Comparison of ENCODE assay signal across 8 cellular contexts in genomic region chr14:70887207-70888150, GRCh38. TPM values are rescaled to one million over a fixed set of nuclear protein-coding genes. Genes with fewer than 3 reads are reported as not detected.
DNase-seq lines count a peak whose midpoint lies in the region; ATAC-seq and TF ChIP-seq lines count a peak whose summit lies in the region.

No MANE protein-coding gene starts in this region.

- DNase-seq in activated B cell treated with CpG ODN at 0.5 μM for 24 hours (no peak), C1 segment of cervical spinal cord (lab: John Stamatoyannopoulos, UW) (no peak), pons (ENCODE audit: low spot score) (no peak)
- DNase-seq in naive thymus-derived CD4-positive, alpha-beta T cell: peak in 1 of 9 donors; percentile 6
- DNase-seq in activated effector memory CD4-positive, alpha-beta T cell treated with anti-CD3 and anti-CD28 coated beads, Interleukin-2, amount 50 U/mL, for 16 hours: no peak

- POLR2A ChIA-PET in activated B cell treated with CpG ODN at 0.5 μM for 24 hours (lab: Charles Lee): interaction anchor here (0.6 to 3.3 kb wide), 3 partner anchors 20 to 1644 kb away, joined by 3 to 28 read pairs (median 9); partner anchors contain the start of gene PCNX1
- POLR2A ChIA-PET in naive thymus-derived CD4-positive, alpha-beta T cell (lab: Charles Lee): interaction anchor here (1.1 to 5.5 kb wide), 3 partner anchors 10 to 65 kb away, joined by 3 to 44 read pairs (median 8); partner anchors contain the start of gene PCNX1

- H3K27me3 Mint-ChIP-seq in activated B cell treated with CpG ODN at 0.5 μM for 24 hours: no peaks in the 10 kb centered on the region
- H3K27me3 Mint-ChIP-seq in naive thymus-derived CD4-positive, alpha-beta T cell: no peaks in the 10 kb centered on the region

- no peaks in the 10 kb centered on the region for H3K9me3 Mint-ChIP-seq in activated B cell treated with CpG ODN at 0.5 μM for 24 hours
- H3K9me3 Mint-ChIP-seq in naive thymus-derived CD4-positive, alpha-beta T cell: peaks cover 0 to 1% (median 0%) of the 10 kb centered on the region in 11 donors

- H3K36me3 Mint-ChIP-seq in activated B cell treated with CpG ODN at 0.5 μM for 24 hours (ENCODE audit: low read depth): no peaks in the 10 kb centered on the region
- H3K36me3 Mint-ChIP-seq in naive thymus-derived CD4-positive, alpha-beta T cell: peaks cover 0 to 2% (median 0%) of the 10 kb centered on the region in 5 donors

- H3K9me3 ChIP-seq in naive thymus-derived CD4-positive, alpha-beta T cell (ENCODE audit: control insufficient read depth in 2 of 3, low read length in 3 of 3): no peaks in the 10 kb centered on the region

- no peaks in the 10 kb centered on the region for H3K36me3 ChIP-seq in naive thymus-derived CD4-positive, alpha-beta T cell (ENCODE audit: control insufficient read depth in 2 of 3, insufficient read depth in 3 of 3, low read length in 3 of 3)

- peak overlapping the region; percentile 52 for H3K27ac ChIP-seq in naive thymus-derived CD4-positive, alpha-beta T cell (ENCODE audit: low read depth, low read length)

- no peaks in the 10 kb centered on the region for H3K27me3 ChIP-seq in naive thymus-derived CD4-positive, alpha-beta T cell (ENCODE audit: control insufficient read depth in 2 of 2, insufficient read depth in 2 of 2, low read length in 2 of 2)

- peak overlapping the region; percentile 73 for H3K4me3 Mint-ChIP-seq in activated B cell treated with CpG ODN at 0.5 μM for 24 hours
- peak overlapping the region; percentile 39 to 81 (median 70) for H3K4me3 Mint-ChIP-seq in naive thymus-derived CD4-positive, alpha-beta T cell

- H3K27ac Mint-ChIP-seq in activated B cell treated with CpG ODN at 0.5 μM for 24 hours: peak overlapping the region; percentile 80
- H3K27ac Mint-ChIP-seq in naive thymus-derived CD4-positive, alpha-beta T cell: peak overlapping the region; percentile 53 to 91 (median 87)

- ATAC-seq in GM18511 (IDR thresholded peaks at IDR 0.05; ENCODE audit: unreplicated experiment) (peak; percentile 42), HG02623 (IDR thresholded peaks at IDR 0.05; ENCODE audit: unreplicated experiment) (peak; percentile 36), activated B cell treated with CpG ODN at 0.5 μM for 24 hours (ENCODE audit: low read depth) (peak; percentile 69), GM19023 (IDR thresholded peaks at IDR 0.05; ENCODE audit: unreplicated experiment) (no peak)
- ATAC-seq in naive thymus-derived CD4-positive, alpha-beta T cell: peak; percentile 49

- no peak for TF ChIP-seq CTCF in activated B cell treated with CpG ODN at 0.5 μM for 24 hours (IDR thresholded peaks at IDR 0.05)

- CTCF ChIA-PET in activated B cell treated with CpG ODN at 0.5 μM for 24 hours (lab: Charles Lee): interaction anchor here (1.2 kb wide), 1 partner anchor 20 kb away, joined by 11 read pairs; the partner anchor contains the start of gene PCNX1
- CTCF ChIA-PET in naive thymus-derived CD4-positive, alpha-beta T cell (lab: Charles Lee): interaction anchor here (0.5 to 3.6 kb wide), 6 partner anchors 14 to 158 kb away, joined by 3 to 28 read pairs (median 3); partner anchors contain the start of gene PCNX1

- intact Hi-C loops in activated B cell treated with CpG ODN at 0.5 μM for 24 hours (cut with micrococcal nuclease): no loop called here
- intact Hi-C loops in naive thymus-derived CD4-positive, alpha-beta T cell (cut with micrococcal nuclease): loop anchor here (1.0 to 5.0 kb wide), 4 partner anchors 8 to 65 kb away; partner anchors contain the start of gene PCNX1 (in 2 of the 2)

- peaks cover 48% of the 10 kb centered on the region for H3K4me1 Mint-ChIP-seq in activated B cell treated with CpG ODN at 0.5 μM for 24 hours
- peaks cover 61 to 97% (median 76%) of the 10 kb centered on the region in 7 donors for H3K4me1 Mint-ChIP-seq in naive thymus-derived CD4-positive, alpha-beta T cell

- H3K4me3 ChIP-seq in naive thymus-derived CD4-positive, alpha-beta T cell (ENCODE audit: low read length): peak overlapping the region; percentile 34

- H3K4me1 ChIP-seq in naive thymus-derived CD4-positive, alpha-beta T cell (ENCODE audit: control insufficient read depth in 2 of 2, insufficient read depth in 2 of 2, low read length in 2 of 2): peaks cover 65 to 66% of the 10 kb centered on the region in 2 donors

RNA-seq across cellular contexts. Expression of gene PCNX1, which starts 19.8 kb away (rescaled TPM):
- total RNA-seq in activated B cell treated with CpG ODN at 0.5 μM for 24 hours: 53.6 and 64.7 TPM in 2 replicates
- 100 to 1,000 TPM in 4 of 5 experiments, 10 to 100 TPM in 1; 80.8 to 114 (median 112) TPM for total RNA-seq in naive thymus-derived CD4-positive, alpha-beta T cell
- 10 to 100 TPM; 11.2 to 12.2 TPM for polyA plus RNA-seq in naive thymus-derived CD4-positive, alpha-beta T cell
